ENCODE assay signal across 23 cellular contexts in genomic region chr20:57663681-57664451, GRCh38. TPM values are rescaled to one million over a fixed set of nuclear protein-coding genes. Genes with fewer than 3 reads are reported as not detected.
A peak's percentile ranks its signal among the peaks of the same experiment; 100 is the strongest.
DNase-seq lines count a peak whose midpoint lies in the region; ATAC-seq, FAIRE-seq and TF ChIP-seq lines count a peak whose summit lies in the region.
"Had no signal": no experiment of that assay in that cellular context is flagged by ENCODE, and none has a peak within 500 bp of the region (broad histone marks: within the 10 kb centered on the region; RNA-seq: fewer than 3 reads in every experiment).

No MANE protein-coding gene starts in this region.

- H3K4me1 ChIP-seq in trophoblast cell (ENCODE audit: control insufficient read depth in 1 of 2, insufficient read depth in 2 of 2, low read length in 2 of 2) = peaks cover 3 to 4% of the 10 kb centered on the region in 2 experiments

- H2BK12ac ChIP-seq in trophoblast cell (ENCODE audit: low read length) = no peak overlapping the region

- no peak overlapping the region for H3K23ac ChIP-seq in trophoblast cell (ENCODE audit: low read length)

- H3K27ac ChIP-seq in trophoblast cell (ENCODE audit: low read depth, low read length) = no peak overlapping the region
- H3K27ac ChIP-seq: PC-9, SK-N-MC had no signal

- intact Hi-C loops in head of caudate nucleus (cut with DNase I) = no loop called here

- H2AFZ ChIP-seq in trophoblast cell (ENCODE audit: insufficient read depth, low read length, poor library complexity) = no peak overlapping the region
- H2AFZ ChIP-seq: PC-9 had no signal

- no peaks in the 10 kb centered on the region for H3K27me3 ChIP-seq in trophoblast cell (ENCODE audit: insufficient read depth, low read length)
- H3K27me3 ChIP-seq: tibial nerve had no signal

- DNase-seq in 8988T (peak; percentile 7), GM12892 (ENCODE audit: insufficient read length) (peak; percentile 6), head of caudate nucleus (peak in 28 of 42 donors; percentile 1 to 43 (median 7)), trophoblast cell (no peak), foreskin fibroblast (no peak), ureter (ENCODE audit: low spot score) (no peak)
- DNase-seq: activated CD4-positive, CD25-positive, alpha-beta regulatory T cell treated with anti-CD3 and anti-CD28 coated beads, Interleukin-2, amount 50 U/mL, for 72 hours; AML-193; cerebellar nuclear complex; effector memory CD8-positive, alpha-beta T cell; EL; NCI-H1417; NCI-H69; PC-9; stimulated activated CD4-positive, alpha-beta T cell treated with anti-CD3 and anti-CD28 coated beads, Interleukin-15, amount 100 ng/mL, for 24 hours had no signal

- no peaks in the 10 kb centered on the region for H3K9me3 ChIP-seq in trophoblast cell (ENCODE audit: insufficient read depth, low read depth, low read length)
- H3K9me3 ChIP-seq: tibial nerve had no signal

- no peak overlapping the region for H3K4me2 ChIP-seq in trophoblast cell (ENCODE audit: low read length)
- H3K4me2 ChIP-seq: PC-9 had no signal

- no peak overlapping the region for H2BK5ac ChIP-seq in trophoblast cell (ENCODE audit: low read depth, low read length, poor library complexity)

- no peak for TF ChIP-seq POLR2A in GM12892 (IDR thresholded peaks at IDR 0.05; ENCODE audit: low read depth, low read length)

- peaks cover 33 to 37% of the 10 kb centered on the region in 2 experiments for H3K36me3 ChIP-seq in trophoblast cell (ENCODE audit: control insufficient read depth in 1 of 2, insufficient read depth in 2 of 2, low read length in 2 of 2)

- no peak for TF ChIP-seq CTCF in foreskin fibroblast (IDR thresholded peaks at IDR 0.05; ENCODE audit: low read depth, low read length)

- no CpG with 5 or more reads among the region's 27 CpGs for WGBS in trophoblast cell (ENCODE audit: extremely low coverage, insufficient coverage, insufficient read length)

- H2AK5ac ChIP-seq in trophoblast cell (ENCODE audit: low read length) = no peak overlapping the region

- H3K18ac ChIP-seq in trophoblast cell (ENCODE audit: low read length) = peak overlapping the region; percentile 24

- FAIRE-seq in GM12892 (lab: Jason Lieb, UNC) = no peak
- FAIRE-seq: keratinocyte had no signal

- H3K79me1 ChIP-seq in trophoblast cell (ENCODE audit: low read length) = no peaks in the 10 kb centered on the region

- no peak overlapping the region for H2BK120ac ChIP-seq in trophoblast cell (ENCODE audit: insufficient read depth, low read length, poor library complexity)

- no peak overlapping the region for H4K12ac ChIP-seq in trophoblast cell (ENCODE audit: low read depth, low read length)

- H3K4me3 ChIP-seq in trophoblast cell (ENCODE audit: low read depth, low read length) (peak overlapping the region; percentile 21), foreskin fibroblast (ENCODE audit: low read depth in 1 of 2, low read length in 2 of 2) (no peak overlapping the region)
- H3K4me3 ChIP-seq: PC-9, SK-N-MC, tibial nerve had no signal

- H3K4ac ChIP-seq in trophoblast cell (ENCODE audit: low read depth, low read length) = peak overlapping the region; percentile 28

- ATAC-seq in HG03378 (IDR thresholded peaks at IDR 0.05; ENCODE audit: unreplicated experiment) = no peak
- ATAC-seq: effector memory CD8-positive, alpha-beta T cell; stimulated activated effector memory CD8-positive, alpha-beta T cell treated with anti-CD3 and anti-CD28 coated beads, Interleukin-12 subunit alpha, Interleukin-12 subunit beta, amount 100 ng/mL, for 72 hours had no signal

- peaks cover 7% of the 10 kb centered on the region for H3K79me2 ChIP-seq in trophoblast cell (ENCODE audit: control insufficient read depth, insufficient read depth, low read length, poor library complexity)

- H4K8ac ChIP-seq in trophoblast cell (ENCODE audit: low read depth, low read length) = no peak overlapping the region

- no peak overlapping the region for H3K14ac ChIP-seq in trophoblast cell (ENCODE audit: low read length)

- H4K91ac ChIP-seq in trophoblast cell (ENCODE audit: low read depth, low read length) = no peak overlapping the region

- no peak overlapping the region for H3K9ac ChIP-seq in trophoblast cell (ENCODE audit: low read length)

RNA-seq across cellular contexts. Expression of gene ZBP1, which starts 43.6 kb away (rescaled TPM):
- polyA plus RNA-seq in GM12892 (2012; ENCODE audit: missing spikeins) = 2.0 TPM
- polyA plus RNA-seq in trophoblast cell (2013) = not detected in 2 replicates
- total RNA-seq in ureter = 2.4 TPM
- total RNA-seq: fibroblast of lung, mesothelial cell of epicardium, PC-9 had no signal
- polyA plus RNA-seq: fibroblast of lung, neural cell had no signal

RNA-seq across cellular contexts. Expression of gene PMEPA1, which starts 45.9 kb away (rescaled TPM):
- polyA plus RNA-seq in GM12892 (2012; ENCODE audit: missing spikeins) = 0.78 TPM
- polyA plus RNA-seq in trophoblast cell (2013) = 43.9 and 46.9 TPM in 2 replicates
- total RNA-seq in ureter = 15.2 TPM

Comparison
In these comparisons a context has a peak if more than half of its experiments do, and no peak if none do; other contexts are left out.
1. DNase-seq: peak in 8988T (single experiment), GM12892 (single experiment) and head of caudate nucleus (28 of 42); none in trophoblast cell (0 of 2), foreskin fibroblast (0 of 2) and ureter (single experiment).